21 cellular contexts compared by ENCODE assay signal in the genomic region with DNA sequence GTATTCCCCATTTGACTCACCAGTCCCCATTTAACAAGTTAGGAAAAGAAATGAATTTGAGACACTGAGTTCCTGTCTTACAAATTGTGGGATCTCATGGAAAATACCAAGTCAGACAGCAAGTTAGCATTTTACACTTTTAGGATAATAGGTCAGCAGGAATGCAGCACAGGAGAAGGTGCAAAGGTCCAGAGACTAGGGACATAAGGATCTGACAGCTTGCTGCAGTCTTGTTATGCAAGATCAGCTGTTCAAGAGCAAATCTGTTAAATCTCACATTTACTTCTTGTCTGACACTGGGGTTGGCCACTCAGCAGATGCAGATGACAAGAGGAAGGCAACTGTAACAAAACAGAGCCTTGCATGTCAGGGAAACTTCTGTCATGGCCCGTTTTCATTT.
"Had no signal": no experiment of that assay in that cellular context is flagged by ENCODE, and none has a peak within 500 bp of the region (broad histone marks: within the 10 kb centered on the region; RNA-seq: fewer than 3 reads in every experiment).

No MANE protein-coding gene starts in this region.

- H3K4me2 ChIP-seq: smooth muscle cell had no signal

- DNase-seq: activated CD4-positive, alpha-beta T cell treated with anti-CD3 and anti-CD28 coated beads, Interleukin-2, amount 50 U/mL, for 1 hour; activated naive CD4-positive, alpha-beta T cell; activated naive CD8-positive, alpha-beta T cell treated with anti-CD3 and anti-CD28 coated beads, Interleukin-2, amount 10 ng/mL, durations not matched to agents 7 days and 5 days; anterior cingulate cortex; brain microvascular endothelial cell; effector CD8-positive, alpha-beta T cell; esophagus squamous epithelium; kidney glomerular epithelial cell; lower lobe of right lung; naive thymus-derived CD4-positive, alpha-beta T cell; stimulated activated CD4-positive, alpha-beta T cell treated with anti-CD3 and anti-CD28 coated beads, Interleukin-4, amount 100 ng/mL, for 4 hours; stimulated activated CD8-positive, alpha-beta memory T cell treated with anti-CD3 and anti-CD28 coated beads, Interleukin-4, amount 100 ng/mL, for 48 hours; stimulated activated naive CD8-positive, alpha-beta T cell treated with anti-CD3 and anti-CD28 coated beads, Interleukin-15, Interleukin-2, amounts not matched to agents 100 U/mL and 50 U/mL, for 24 hours; SW 1271; transverse colon had no signal

- H3K4me3 ChIP-seq: esophagus squamous epithelium, lower lobe of right lung, right atrium auricular region, smooth muscle cell, transverse colon had no signal

- H3K27me3 ChIP-seq: brain microvascular endothelial cell, esophagus squamous epithelium, neutrophil, right atrium auricular region, transverse colon had no signal

- H3K4me3 Mint-ChIP-seq: activated naive CD8-positive, alpha-beta T cell treated with anti-CD3 and anti-CD28 coated beads, Interleukin-2, amount 10 ng/mL, durations not matched to agents 7 days and 5 days; central memory CD8-positive, alpha-beta T cell; naive thymus-derived CD4-positive, alpha-beta T cell; T-helper 2 cell treated with Interferon-gamma antibody and Interleukin-4, amounts not matched to agents 5 μg/mL and 100 μg/mL, for 36 hours had no signal

- H3K36me3 ChIP-seq: brain microvascular endothelial cell, esophagus squamous epithelium, lower lobe of right lung, neutrophil, right atrium auricular region, transverse colon had no signal

- H3K9me3 ChIP-seq: esophagus squamous epithelium, lower lobe of right lung, neutrophil, right atrium auricular region, transverse colon had no signal

- ATAC-seq: activated CD4-positive, CD25-positive, alpha-beta regulatory T cell treated with anti-CD3 and anti-CD28 coated beads, Interleukin-2, amount 50 U/mL, for 24 hours; lower lobe of right lung; naive thymus-derived CD4-positive, alpha-beta T cell; stimulated activated naive CD8-positive, alpha-beta T cell treated with anti-CD3 and anti-CD28 coated beads, Interleukin-15, Interleukin-2, amounts not matched to agents 100 U/mL and 50 U/mL, for 24 hours had no signal

- H3K4me1 Mint-ChIP-seq: central memory CD8-positive, alpha-beta T cell had no signal

- H3K36me3 Mint-ChIP-seq: activated naive CD8-positive, alpha-beta T cell treated with anti-CD3 and anti-CD28 coated beads, Interleukin-2, amount 10 ng/mL, durations not matched to agents 7 days and 5 days; naive thymus-derived CD4-positive, alpha-beta T cell had no signal

- H3K4me1 ChIP-seq: right atrium auricular region had no signal

- H3K27ac Mint-ChIP-seq: activated naive CD8-positive, alpha-beta T cell treated with anti-CD3 and anti-CD28 coated beads, Interleukin-2, amount 10 ng/mL, durations not matched to agents 7 days and 5 days; naive thymus-derived CD4-positive, alpha-beta T cell; T-helper 2 cell treated with Interferon-gamma antibody and Interleukin-4, amounts not matched to agents 5 μg/mL and 100 μg/mL, for 36 hours had no signal

- H3K9me3 Mint-ChIP-seq: activated naive CD8-positive, alpha-beta T cell treated with anti-CD3 and anti-CD28 coated beads, Interleukin-2, amount 10 ng/mL, durations not matched to agents 7 days and 5 days; central memory CD8-positive, alpha-beta T cell; naive thymus-derived CD4-positive, alpha-beta T cell; T-helper 2 cell treated with Interferon-gamma antibody and Interleukin-4, amounts not matched to agents 5 μg/mL and 100 μg/mL, for 36 hours had no signal

- H3K27ac ChIP-seq: brain microvascular endothelial cell, lower lobe of right lung, neutrophil, right atrium auricular region had no signal

- H3K27me3 Mint-ChIP-seq: central memory CD8-positive, alpha-beta T cell had no signal
